Comparison of ENCODE assay signal across 11 cellular contexts in the genomic region with DNA sequence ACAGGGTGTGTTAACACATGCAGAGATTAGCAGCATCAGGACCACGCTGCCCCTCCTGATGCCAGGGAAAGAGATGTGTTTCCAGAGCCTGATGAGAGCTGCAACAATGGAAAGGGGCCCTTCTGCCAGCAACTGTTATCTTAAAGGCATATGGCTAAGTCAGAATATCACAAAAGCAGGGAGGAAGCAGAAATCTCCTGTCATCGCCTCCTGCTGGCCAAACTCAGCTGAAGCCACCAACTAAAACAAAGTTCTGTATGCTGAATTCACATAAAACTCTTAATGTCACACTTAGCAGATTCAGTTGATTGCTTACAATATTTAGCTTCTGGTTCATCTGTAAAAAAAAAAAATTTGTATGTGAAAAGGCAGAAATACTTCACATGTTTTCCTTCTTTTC.
DNase-seq lines count a peak whose midpoint lies in the region; ATAC-seq, FAIRE-seq and TF ChIP-seq lines count a peak whose summit lies in the region.
"Had no signal": no experiment of that assay in that cellular context is flagged by ENCODE, and none has a peak within 500 bp of the region (broad histone marks: within the 10 kb centered on the region; RNA-seq: fewer than 3 reads in every experiment).

No MANE protein-coding gene starts in this region.

- POLR2A ChIA-PET in SK-N-SH (lab: Yijun Ruan, JAX) (no interaction called here), K562 (lab: Yijun Ruan, JAX) (interaction anchor here (0.9 to 3.5 kb wide), 5 partner anchors 8 to 1182 kb away, joined by 3 to 12 read pairs (median 3); partner anchors contain the start of gene MIR17HG)

- DNase-seq in SK-N-SH (no peak), KBM-7 (peak; percentile 39), K562 (ENCODE audit: extremely low read depth in 1 of 4, low spot score in 3 of 4) (peak in 3 of 4 experiments; percentile 37 to 64 (median 60)), retina (peak; percentile 2), DMS114 treated with DMSO at 0.1 percent for 48 hours (lab: John Stamatoyannopoulos, UW; ENCODE audit: unreplicated experiment) (no peak), vagina (ENCODE audit: extremely low spot score in 2 of 2) (no peak), G401 (ENCODE audit: low spot score) (no peak)
- DNase-seq: cortex of kidney; head of caudate nucleus; NK-92 treated with Interleukin-12 subunit alpha and Interleukin-12 subunit beta, amount 100 ng/mL, for 24 hours had no signal

- no peak for FAIRE-seq in K562 (lab: Jason Lieb, UNC)

- 56% methylated on average over 2 of the region's 2 CpGs for WGBS in SK-N-SH (ENCODE audit: low lambda C conversion rate)
- 2% methylated on average over 2 of the region's 2 CpGs for WGBS in K562 (ENCODE audit: insufficient coverage, low coverage, missing lambda C conversion rate)

- H4K20me1 ChIP-seq in SK-N-SH (ENCODE audit: insufficient read depth): no peaks in the 10 kb centered on the region
- H4K20me1 ChIP-seq in K562 (replicated peaks; ENCODE audit: control insufficient read depth, insufficient read depth, low read length): no peaks in the 10 kb centered on the region

- no peak for TF ChIP-seq POLR2A in K562 (conservative IDR thresholded peaks at IDR 0.05)
- no peak for TF ChIP-seq POLR2A in vagina (IDR thresholded peaks at IDR 0.05)

- no peaks in the 10 kb centered on the region for H3K9me3 ChIP-seq in SK-N-SH
- H3K9me3 ChIP-seq in K562 (replicated peaks; ENCODE audit: control insufficient read depth, insufficient read depth, low read depth, low read length): peaks cover 3% of the 10 kb centered on the region; the same call in 1 of the 2 replicates
- no peaks in the 10 kb centered on the region for H3K9me3 ChIP-seq in vagina

- ATAC-seq in SK-N-SH treated with all-trans-retinoic acid at 6 μM for 48 hours (no peak), K562 (peak; percentile 75)

- CTCF ChIA-PET in SK-N-SH (lab: Yijun Ruan, JAX) (interaction anchor here (0.7 to 1.8 kb wide), 9 partner anchors 9 to 188 kb away, joined by 3 to 9 read pairs (median 3); no protein-coding TSS in a partner anchor), K562 (lab: Yijun Ruan, JAX; ENCODE audit: low intra/inter-chr PET ratio) (no interaction called here)

- H3K36me3 ChIP-seq in SK-N-SH (replicated peaks in 1 of 2; ENCODE audit: control insufficient read depth in 1 of 2, insufficient read depth in 2 of 2, low read length in 1 of 2) (no peaks in the 10 kb centered on the region), K562 (ENCODE audit: control insufficient read depth, insufficient read depth, low read length) (no peaks in the 10 kb centered on the region), vagina (no peaks in the 10 kb centered on the region)

- BruUV-seq in K562 (replicated peaks; lab: Mats Ljungman, UMichigan): no TSS peak

- TF ChIP-seq RAD21 in SK-N-SH (IDR thresholded peaks at IDR 0.05; ENCODE audit: low read length): peak; percentile 18; the same call in 1 of the 2 replicates
- peak; percentile 30 to 77; a peak in 3 of 4 replicates for TF ChIP-seq RAD21 in K562 (CRISPR knock-in tag; conservative IDR thresholded peaks at IDR 0.05 in 1 of 2, IDR thresholded peaks at IDR 0.05 in 1 of 2)

- H3F3A ChIP-seq in SK-N-SH (replicated peaks; ENCODE audit: insufficient read depth): no peaks in the 10 kb centered on the region

- intact Hi-C loops in K562 (cut with micrococcal nuclease): no loop called here
- intact Hi-C loops in vagina (cut with DNase I): no loop called here

- H3K4me2 ChIP-seq in SK-N-SH: no peak overlapping the region
- H3K4me2 ChIP-seq in K562 (ENCODE audit: insufficient read depth, low read length): no peak overlapping the region

- H2AFZ ChIP-seq in SK-N-SH (ENCODE audit: low read depth) (no peak overlapping the region), K562 (ENCODE audit: low read depth, low read length) (no peak overlapping the region)

- peak; percentile 50 for TF ChIP-seq CTCF in SK-N-SH (IDR thresholded peaks at IDR 0.05)
- TF ChIP-seq CTCF in K562 (IDR thresholded peaks at IDR 0.05 in 2 of 3, conservative IDR thresholded peaks at IDR 0.05 in 1 of 3; ENCODE audit: insufficient read depth in 2 of 3, low read depth in 1 of 3, low read length in 3 of 3): peak in 2 of 3 experiments; percentile 62 to 70; a peak in 4 of 6 replicates
- TF ChIP-seq CTCF in vagina (IDR thresholded peaks at IDR 0.05): no peak

- in situ Hi-C loops in KBM-7 (cut with MboI; ENCODE audit: low pct_unique_long_range_greater_than_20kb, low sequenced_read_pairs): no loop called here
- in situ Hi-C loops in K562 (cut with MboI): no loop called here
- in situ Hi-C loops in G401 (cut with HindIII; ENCODE audit: low sequenced_read_pairs): no loop called here

- H3K9ac ChIP-seq in SK-N-SH (no peak overlapping the region), K562 (ENCODE audit: insufficient read depth in 1 of 2, low read depth in 2 of 2, low read length in 2 of 2) (no peak overlapping the region)

- no peaks in the 10 kb centered on the region for H3K9me2 ChIP-seq in SK-N-SH

- H3K4me1 ChIP-seq in SK-N-SH (ENCODE audit: control insufficient read depth in 1 of 2, insufficient read depth in 2 of 2, low read depth in 1 of 2, low read length in 1 of 2) (no peaks in the 10 kb centered on the region), K562 (replicated peaks in 1 of 2; ENCODE audit: control insufficient read depth in 2 of 2, insufficient read depth in 2 of 2, low read length in 2 of 2) (no peaks in the 10 kb centered on the region), vagina (no peaks in the 10 kb centered on the region)

- H3K27me3 ChIP-seq in SK-N-SH (ENCODE audit: insufficient read depth) (no peaks in the 10 kb centered on the region), K562 (ENCODE audit: control insufficient read depth in 2 of 2, insufficient read depth in 2 of 2, low read length in 2 of 2) (no peaks in the 10 kb centered on the region), vagina (no peaks in the 10 kb centered on the region)

- H3K4me3 ChIP-seq in SK-N-SH (ENCODE audit: low read depth in 2 of 2, low read length in 1 of 2): no peak overlapping the region; a peak in 1 of 4 replicates
- H3K4me3 ChIP-seq in K562: no peak overlapping the region
- no peak overlapping the region for H3K4me3 ChIP-seq in vagina

- H3K79me2 ChIP-seq in SK-N-SH (ENCODE audit: insufficient read depth) (no peaks in the 10 kb centered on the region), K562 (ENCODE audit: control insufficient read depth, insufficient read depth, low read length) (no peaks in the 10 kb centered on the region)

- H3K27ac ChIP-seq in SK-N-SH (ENCODE audit: low read depth in 2 of 2, low read length in 1 of 2) (no peak overlapping the region), K562 (ENCODE audit: extremely low read depth, low read depth, low read length) (no peak overlapping the region), vagina (no peak overlapping the region)

- H3K9me1 ChIP-seq in K562 (ENCODE audit: control insufficient read depth, insufficient read depth, low read length): no peaks in the 10 kb centered on the region

- no peak for TF ChIP-seq EP300 in SK-N-SH (IDR thresholded peaks at IDR 0.05; ENCODE audit: borderline replicate concordance in 1 of 2, low read depth in 1 of 2, low read length in 1 of 2)
- TF ChIP-seq EP300 in K562 (IDR thresholded peaks at IDR 0.05; ENCODE audit: low read length): no peak

TF ChIP-seq in SK-N-SH, 30 proteins besides CTCF, POLR2A, EP300 and RAD21 (continues in another document):
- TF ChIP-seq TCF12 (IDR thresholded peaks at IDR 0.05) (no peak), FOXM1 (IDR thresholded peaks at IDR 0.05; ENCODE audit: low read depth) (no peak), TAF1 (IDR thresholded peaks at IDR 0.05; ENCODE audit: borderline replicate concordance, low read depth, low read length) (no peak), IRF3 (IDR thresholded peaks at IDR 0.05; ENCODE audit: low read depth, low read length) (no peak)

TF ChIP-seq in SK-N-SH treated with all-trans-retinoic acid at 6 μM for 48 hours, 23 proteins besides CTCF, POLR2A, EP300 and RAD21:
- no peak for TF ChIP-seq ZC3H10 (CRISPR knock-in tag; IDR thresholded peaks at IDR 0.05)
- TF ChIP-seq ZNF8 (CRISPR knock-in tag; IDR thresholded peaks at IDR 0.05): no peak

TF ChIP-seq in K562, 482 proteins besides CTCF, POLR2A, EP300 and RAD21 (continues in another document):
- TF ChIP-seq GATA2 (CRISPR knock-in tag; IDR thresholded peaks at IDR 0.05): peak; percentile 18; the same call in 1 of the 2 replicates

Comparison
In these comparisons a context has a peak if more than half of its experiments do, and no peak if none do; other contexts are left out.
1. DNase-seq: peak in KBM-7 (single experiment), K562 (3 of 4) and retina (single experiment); none in SK-N-SH (single experiment), DMS114 treated with DMSO at 0.1 percent for 48 hours (single experiment), vagina (0 of 2) and G401 (single experiment).
2. CTCF ChIP-seq: peak in SK-N-SH (single experiment) and K562 (2 of 3); none in vagina (0 of 3).
3. Of the 27 proteins assayed by ChIP-seq in both K562 and SK-N-SH: peak only in K562: FOXJ3, GATA2 and SMC3; only in SK-N-SH: none; in both: CTCF and RAD21; in neither: 22.